8 cellular contexts compared by ENCODE assay signal in the genomic region with DNA sequence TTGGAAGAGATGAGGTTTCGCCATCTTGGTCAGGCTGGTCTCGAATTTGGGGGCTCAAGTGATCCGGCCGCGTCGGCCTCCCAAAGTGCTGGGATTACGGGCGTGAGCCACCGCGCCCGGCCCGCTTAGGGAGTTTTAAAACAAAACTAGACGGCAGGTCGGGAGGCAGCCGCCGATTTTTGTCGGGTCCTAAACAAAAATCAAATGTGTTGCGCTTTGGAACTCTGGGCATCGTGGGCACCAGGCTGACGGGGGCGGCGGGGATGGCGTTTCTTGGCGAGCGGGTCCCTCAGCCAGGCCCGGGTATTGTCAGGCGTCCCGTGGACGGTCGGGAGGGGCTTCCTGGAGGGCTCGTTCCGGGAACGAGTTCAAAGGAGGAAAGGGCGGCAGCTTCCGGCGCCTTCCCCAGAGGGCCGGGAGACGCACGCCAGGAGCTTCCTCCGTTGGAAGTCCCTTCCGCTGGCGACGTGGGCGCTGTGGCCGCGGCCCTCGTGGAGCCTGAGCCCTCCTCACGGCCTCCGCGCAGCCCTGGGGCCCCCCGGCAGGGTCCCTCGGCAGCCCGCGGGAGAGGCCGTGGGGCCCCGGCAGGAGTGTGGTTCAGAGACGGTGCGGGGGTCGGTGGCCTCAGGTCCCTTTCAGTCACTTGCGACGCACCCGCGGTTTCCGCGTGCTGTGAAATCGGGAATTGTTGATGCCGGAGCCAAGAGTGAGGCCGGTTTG. TPM values are rescaled to one million over a fixed set of nuclear protein-coding genes. Genes with fewer than 3 reads are reported as not detected.
DNase-seq lines count a peak whose midpoint lies in the region; ATAC-seq and TF ChIP-seq lines count a peak whose summit lies in the region.

No MANE protein-coding gene starts in this region.

- H3K4me3 ChIP-seq in cardiac muscle cell (peak overlapping the region; percentile 17), prostate gland (peak overlapping the region; percentile 48 to 57)

- H3K4me3 Mint-ChIP-seq in activated T-helper 2 cell treated with anti-CD3 and anti-CD28 coated beads, Interferon-gamma antibody, Interleukin-2, Interleukin-4, amounts not matched to agents 10 μg/mL and 5 μg/mL and 100 μg/mL, durations not matched to agents 14 hours and 24 hours and 36 hours (ENCODE audit: low read depth): peak overlapping the region; percentile 81

- peaks cover 11% of the 10 kb centered on the region for H3K36me3 ChIP-seq in cardiac muscle cell
- H3K36me3 ChIP-seq in prostate gland: no peaks in the 10 kb centered on the region

- no peaks in the 10 kb centered on the region for H3K27me3 Mint-ChIP-seq in activated T-helper 2 cell treated with anti-CD3 and anti-CD28 coated beads, Interferon-gamma antibody, Interleukin-2, Interleukin-4, amounts not matched to agents 10 μg/mL and 5 μg/mL and 100 μg/mL, durations not matched to agents 14 hours and 24 hours and 36 hours (ENCODE audit: low read depth)

- H3K9me3 Mint-ChIP-seq in activated T-helper 2 cell treated with anti-CD3 and anti-CD28 coated beads, Interferon-gamma antibody, Interleukin-2, Interleukin-4, amounts not matched to agents 10 μg/mL and 5 μg/mL and 100 μg/mL, durations not matched to agents 14 hours and 24 hours and 36 hours: no peaks in the 10 kb centered on the region

- peak overlapping the region; percentile 79 for H3K27ac Mint-ChIP-seq in activated T-helper 2 cell treated with anti-CD3 and anti-CD28 coated beads, Interferon-gamma antibody, Interleukin-2, Interleukin-4, amounts not matched to agents 10 μg/mL and 5 μg/mL and 100 μg/mL, durations not matched to agents 14 hours and 24 hours and 36 hours

- H3K4me1 ChIP-seq in cardiac muscle cell (ENCODE audit: low read depth) (peaks cover 25% of the 10 kb centered on the region), prostate gland (replicated peaks) (no peaks in the 10 kb centered on the region)

- TF ChIP-seq CTCF in GM13977 (IDR thresholded peaks at IDR 0.05; ENCODE audit: extremely low read depth, insufficient read depth, missing control alignments) (no peak), cardiac muscle cell (IDR thresholded peaks at IDR 0.05; ENCODE audit: low read depth, low read length) (no peak), prostate gland (IDR thresholded peaks at IDR 0.05) (no peak)

- peaks cover 18% of the 10 kb centered on the region for H3K4me1 Mint-ChIP-seq in activated T-helper 2 cell treated with anti-CD3 and anti-CD28 coated beads, Interferon-gamma antibody, Interleukin-2, Interleukin-4, amounts not matched to agents 10 μg/mL and 5 μg/mL and 100 μg/mL, durations not matched to agents 14 hours and 24 hours and 36 hours (ENCODE audit: low read depth)

- peak; percentile 30 for ATAC-seq in HG02571 (IDR thresholded peaks at IDR 0.05; ENCODE audit: unreplicated experiment)

- peaks cover 33% of the 10 kb centered on the region for H3K36me3 Mint-ChIP-seq in activated T-helper 2 cell treated with anti-CD3 and anti-CD28 coated beads, Interferon-gamma antibody, Interleukin-2, Interleukin-4, amounts not matched to agents 10 μg/mL and 5 μg/mL and 100 μg/mL, durations not matched to agents 14 hours and 24 hours and 36 hours (ENCODE audit: low read depth)

- in situ Hi-C loops in GM13977 (cut with MboI; ENCODE audit: low pct_unique_long_range_greater_than_20kb, low sequenced_read_pairs, unreplicated experiment): no loop called here

- WGBS in prostate gland: 28% methylated on average over 48 of the region's 68 CpGs

- no peaks in the 10 kb centered on the region for H3K9me3 ChIP-seq in cardiac muscle cell (ENCODE audit: low read depth)
- no peaks in the 10 kb centered on the region for H3K9me3 ChIP-seq in prostate gland

- TF ChIP-seq POLR2A in prostate gland (IDR thresholded peaks at IDR 0.05): no peak

- H3K27me3 ChIP-seq in cardiac muscle cell: no peaks in the 10 kb centered on the region
- H3K27me3 ChIP-seq in prostate gland (replicated peaks; ENCODE audit: insufficient read depth): no peaks in the 10 kb centered on the region

- intact Hi-C loops in activated T-helper 2 cell treated with anti-CD3 and anti-CD28 coated beads, Interferon-gamma antibody, Interleukin-2, Interleukin-4, amounts not matched to agents 10 μg/mL and 5 μg/mL and 100 μg/mL, durations not matched to agents 14 hours and 24 hours and 36 hours (cut with micrococcal nuclease): loop anchor here (2.0 kb wide), 1 partner anchor 59 kb away; the partner anchor contains the start of gene EMILIN2
- intact Hi-C loops in prostate gland (cut with DNase I): no loop called here

- H3K27ac ChIP-seq in cardiac muscle cell: no peak overlapping the region
- peak overlapping the region; percentile 51 to 58 for H3K27ac ChIP-seq in prostate gland

- DNase-seq in GM13977 (ENCODE audit: low spot score): peak; percentile 78
- DNase-seq in NCI-H69 (lab: John Stamatoyannopoulos, UW): peak; percentile 89
- no peak for DNase-seq in activated T-helper 2 cell treated with anti-CD3 and anti-CD28 coated beads, Interferon-gamma antibody, Interleukin-2, Interleukin-4, amounts not matched to agents 10 μg/mL and 5 μg/mL and 100 μg/mL, durations not matched to agents 14 hours and 24 hours and 36 hours (ENCODE audit: low spot score)
- peak in 1 of 2 donors; percentile 72 for DNase-seq in cardiac muscle cell (ENCODE audit: low read depth in 1 of 2, low spot score in 1 of 2)
- DNase-seq in prostate gland (ENCODE audit: low spot score): no peak
- DNase-seq in NCI-H1105 (lab: John Stamatoyannopoulos, UW): no peak
- no peak for DNase-seq in superior temporal gyrus (ENCODE audit: extremely low spot score)

RNA-seq across cellular contexts. Expression of gene EMILIN2, which starts 59.2 kb away (rescaled TPM):
- total RNA-seq in activated T-helper 2 cell treated with anti-CD3 and anti-CD28 coated beads, Interferon-gamma antibody, Interleukin-2, Interleukin-4, amounts not matched to agents 10 μg/mL and 5 μg/mL and 100 μg/mL, durations not matched to agents 14 hours and 24 hours and 36 hours: 53.4 and 53.5 TPM in 2 replicates
- 75.9 and 134 TPM in 2 replicates for total RNA-seq in cardiac muscle cell
- polyA plus RNA-seq in cardiac muscle cell: 96.8 and 116 TPM in 2 replicates
- total RNA-seq in prostate gland: 10 to 100 TPM; 33.6 to 38.6 TPM

Comparison
In these comparisons a context has a peak if more than half of its experiments do, and no peak if none do; other contexts are left out.
1. DNase-seq: peak in GM13977 (single experiment) and NCI-H69 (single experiment); none in activated T-helper 2 cell treated with anti-CD3 and anti-CD28 coated beads, Interferon-gamma antibody, Interleukin-2, Interleukin-4, amounts not matched to agents 10 μg/mL and 5 μg/mL and 100 μg/mL, durations not matched to agents 14 hours and 24 hours and 36 hours (single experiment), prostate gland (single experiment), NCI-H1105 (single experiment) and superior temporal gyrus (single experiment).